ENCODE assay signal across 1 cellular context in genomic region chr1:6579374-6580118, GRCh38.
TF ChIP-seq lines count a peak whose summit lies in the region.

Gene ZBTB48, plus strand, starts transcription at chr1:6579994. Its CDS starts 616 bp downstream, at chr1:6580610.

TF ChIP-seq in HepG2, 621 proteins besides CTCF, POLR2A, EP300 and RAD21 (continued from another document and continues in another):
- TF ChIP-seq ELK4 (CRISPR knock-in tag; IDR thresholded peaks at IDR 0.05; ENCODE audit: borderline replicate concordance): no peak
- TF ChIP-seq ZNF501 (CRISPR knock-in tag; IDR thresholded peaks at IDR 0.05): peak; percentile 72; the same call in 1 of the 2 replicates
- TF ChIP-seq, protein P1, sequence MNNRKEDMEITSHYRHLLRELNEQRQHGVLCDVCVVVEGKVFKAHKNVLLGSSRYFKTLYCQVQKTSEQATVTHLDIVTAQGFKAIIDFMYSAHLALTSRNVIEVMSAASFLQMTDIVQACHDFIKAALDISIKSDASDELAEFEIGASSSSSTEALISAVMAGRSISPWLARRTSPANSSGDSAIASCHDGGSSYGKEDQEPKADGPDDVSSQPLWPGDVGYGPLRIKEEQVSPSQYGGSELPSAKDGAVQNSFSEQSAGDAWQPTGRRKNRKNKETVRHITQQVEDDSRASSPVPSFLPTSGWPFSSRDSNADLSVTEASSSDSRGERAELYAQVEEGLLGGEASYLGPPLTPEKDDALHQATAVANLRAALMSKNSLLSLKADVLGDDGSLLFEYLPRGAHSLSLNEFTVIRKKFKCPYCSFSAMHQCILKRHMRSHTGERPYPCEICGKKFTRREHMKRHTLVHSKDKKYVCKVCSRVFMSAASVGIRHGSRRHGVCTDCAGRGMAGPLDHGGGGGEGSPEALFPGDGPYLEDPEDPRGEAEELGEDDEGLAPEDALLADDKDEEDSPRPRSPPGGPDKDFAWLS (CRISPR knock-in tag; IDR thresholded peaks at IDR 0.05; ENCODE audit: borderline replicate concordance): no peak
- peak; percentile 70 for TF ChIP-seq PHF20 (CRISPR knock-in tag; IDR thresholded peaks at IDR 0.05)
- TF ChIP-seq TRIM24 (CRISPR knock-in tag; IDR thresholded peaks at IDR 0.05): no peak
- no peak for TF ChIP-seq TAF15 (IDR thresholded peaks at IDR 0.05; ENCODE audit: low read depth, low read length, poor library complexity, severe bottlenecking)
- TF ChIP-seq CREB1 (IDR thresholded peaks at IDR 0.05): peak; percentile 97
- TF ChIP-seq CREB1 (CRISPR knock-in tag; IDR thresholded peaks at IDR 0.05): peak; percentile 97
- TF ChIP-seq, protein P2, sequence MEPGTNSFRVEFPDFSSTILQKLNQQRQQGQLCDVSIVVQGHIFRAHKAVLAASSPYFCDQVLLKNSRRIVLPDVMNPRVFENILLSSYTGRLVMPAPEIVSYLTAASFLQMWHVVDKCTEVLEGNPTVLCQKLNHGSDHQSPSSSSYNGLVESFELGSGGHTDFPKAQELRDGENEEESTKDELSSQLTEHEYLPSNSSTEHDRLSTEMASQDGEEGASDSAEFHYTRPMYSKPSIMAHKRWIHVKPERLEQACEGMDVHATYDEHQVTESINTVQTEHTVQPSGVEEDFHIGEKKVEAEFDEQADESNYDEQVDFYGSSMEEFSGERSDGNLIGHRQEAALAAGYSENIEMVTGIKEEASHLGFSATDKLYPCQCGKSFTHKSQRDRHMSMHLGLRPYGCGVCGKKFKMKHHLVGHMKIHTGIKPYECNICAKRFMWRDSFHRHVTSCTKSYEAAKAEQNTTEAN (CRISPR knock-in tag; conservative IDR thresholded peaks at IDR 0.05): no peak
- no peak for TF ChIP-seq ZFP36 (IDR thresholded peaks at IDR 0.05; ENCODE audit: borderline replicate concordance, low read depth, low read length, partially characterized antibody)
- TF ChIP-seq DMTF1 (CRISPR knock-in tag; IDR thresholded peaks at IDR 0.05): no peak
- no peak for TF ChIP-seq RELA (CRISPR knock-in tag; IDR thresholded peaks at IDR 0.05)
- no peak for TF ChIP-seq MIER3 (CRISPR knock-in tag; IDR thresholded peaks at IDR 0.05; ENCODE audit: borderline replicate concordance)
- no peak for TF ChIP-seq MLLT10 (CRISPR knock-in tag; IDR thresholded peaks at IDR 0.05)
- no peak for TF ChIP-seq ZNF512B (CRISPR knock-in tag; IDR thresholded peaks at IDR 0.05; ENCODE audit: borderline replicate concordance)
- no peak for TF ChIP-seq MBD4 (IDR thresholded peaks at IDR 0.05; ENCODE audit: borderline replicate concordance, low read length)
- TF ChIP-seq, protein P3, sequence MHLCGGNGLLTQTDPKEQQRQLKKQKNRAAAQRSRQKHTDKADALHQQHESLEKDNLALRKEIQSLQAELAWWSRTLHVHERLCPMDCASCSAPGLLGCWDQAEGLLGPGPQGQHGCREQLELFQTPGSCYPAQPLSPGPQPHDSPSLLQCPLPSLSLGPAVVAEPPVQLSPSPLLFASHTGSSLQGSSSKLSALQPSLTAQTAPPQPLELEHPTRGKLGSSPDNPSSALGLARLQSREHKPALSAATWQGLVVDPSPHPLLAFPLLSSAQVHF (CRISPR knock-in tag; IDR thresholded peaks at IDR 0.05): no peak
- TF ChIP-seq, protein P4, sequence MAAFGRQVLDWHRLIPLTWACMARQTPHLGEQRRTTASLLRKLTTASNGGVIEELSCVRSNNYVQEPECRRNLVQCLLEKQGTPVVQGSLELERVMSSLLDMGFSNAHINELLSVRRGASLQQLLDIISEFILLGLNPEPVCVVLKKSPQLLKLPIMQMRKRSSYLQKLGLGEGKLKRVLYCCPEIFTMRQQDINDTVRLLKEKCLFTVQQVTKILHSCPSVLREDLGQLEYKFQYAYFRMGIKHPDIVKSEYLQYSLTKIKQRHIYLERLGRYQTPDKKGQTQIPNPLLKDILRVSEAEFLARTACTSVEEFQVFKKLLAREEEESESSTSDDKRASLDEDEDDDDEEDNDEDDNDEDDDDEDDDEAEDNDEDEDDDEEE (CRISPR knock-in tag; IDR thresholded peaks at IDR 0.05): no peak
- TF ChIP-seq NAIF1 (CRISPR knock-in tag; IDR thresholded peaks at IDR 0.05; ENCODE audit: borderline replicate concordance): no peak
- TF ChIP-seq SKIL (CRISPR knock-in tag; IDR thresholded peaks at IDR 0.05; ENCODE audit: borderline replicate concordance): no peak
- TF ChIP-seq, protein P5, sequence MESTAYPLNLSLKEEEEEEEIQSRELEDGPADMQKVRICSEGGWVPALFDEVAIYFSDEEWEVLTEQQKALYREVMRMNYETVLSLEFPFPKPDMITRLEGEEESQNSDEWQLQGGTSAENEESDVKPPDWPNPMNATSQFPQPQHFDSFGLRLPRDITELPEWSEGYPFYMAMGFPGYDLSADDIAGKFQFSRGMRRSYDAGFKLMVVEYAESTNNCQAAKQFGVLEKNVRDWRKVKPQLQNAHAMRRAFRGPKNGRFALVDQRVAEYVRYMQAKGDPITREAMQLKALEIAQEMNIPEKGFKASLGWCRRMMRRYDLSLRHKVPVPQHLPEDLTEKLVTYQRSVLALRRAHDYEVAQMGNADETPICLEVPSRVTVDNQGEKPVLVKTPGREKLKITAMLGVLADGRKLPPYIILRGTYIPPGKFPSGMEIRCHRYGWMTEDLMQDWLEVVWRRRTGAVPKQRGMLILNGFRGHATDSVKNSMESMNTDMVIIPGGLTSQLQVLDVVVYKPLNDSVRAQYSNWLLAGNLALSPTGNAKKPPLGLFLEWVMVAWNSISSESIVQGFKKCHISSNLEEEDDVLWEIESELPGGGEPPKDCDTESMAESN (CRISPR knock-in tag; conservative IDR thresholded peaks at IDR 0.05): no peak; the same call in 1 of the 2 replicates
- no peak for TF ChIP-seq ZNF260 (CRISPR knock-in tag; IDR thresholded peaks at IDR 0.05; ENCODE audit: borderline replicate concordance, low read depth)
- no peak for TF ChIP-seq ZSCAN9 (CRISPR knock-in tag; IDR thresholded peaks at IDR 0.05; ENCODE audit: borderline replicate concordance)
- no peak for TF ChIP-seq DPF2 (CRISPR knock-in tag; IDR thresholded peaks at IDR 0.05; ENCODE audit: borderline replicate concordance, low read depth)
- no peak for TF ChIP-seq ETS1 (CRISPR knock-in tag; IDR thresholded peaks at IDR 0.05)
- no peak for TF ChIP-seq PAX8 (CRISPR knock-in tag; IDR thresholded peaks at IDR 0.05; ENCODE audit: borderline replicate concordance)
- TF ChIP-seq ZNF44 (CRISPR knock-in tag; IDR thresholded peaks at IDR 0.05): no peak
- TF ChIP-seq TARDBP (CRISPR knock-in tag; IDR thresholded peaks at IDR 0.05): no peak
- no peak for TF ChIP-seq PRPF4 (IDR thresholded peaks at IDR 0.05; ENCODE audit: low read depth, low read length, poor library complexity, severe bottlenecking)
- no peak for TF ChIP-seq IRF2 (CRISPR knock-in tag; IDR thresholded peaks at IDR 0.05)
- TF ChIP-seq ZNF615 (CRISPR knock-in tag; IDR thresholded peaks at IDR 0.05; ENCODE audit: borderline replicate concordance): no peak
- TF ChIP-seq, protein P6, sequence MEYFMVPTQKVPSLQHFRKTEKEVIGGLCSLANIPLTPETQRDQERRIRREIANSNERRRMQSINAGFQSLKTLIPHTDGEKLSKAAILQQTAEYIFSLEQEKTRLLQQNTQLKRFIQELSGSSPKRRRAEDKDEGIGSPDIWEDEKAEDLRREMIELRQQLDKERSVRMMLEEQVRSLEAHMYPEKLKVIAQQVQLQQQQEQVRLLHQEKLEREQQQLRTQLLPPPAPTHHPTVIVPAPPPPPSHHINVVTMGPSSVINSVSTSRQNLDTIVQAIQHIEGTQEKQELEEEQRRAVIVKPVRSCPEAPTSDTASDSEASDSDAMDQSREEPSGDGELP (IDR thresholded peaks at IDR 0.05; ENCODE audit: borderline replicate concordance, low read depth): peak; percentile 27; the same call in 1 of the 2 replicates
- TF ChIP-seq SMAD3 (CRISPR knock-in tag; IDR thresholded peaks at IDR 0.05): no peak
- 0 out of 2 replicates have a peak, but pooled peaks have one; percentile 77 for TF ChIP-seq SIN3A (IDR thresholded peaks at IDR 0.05; ENCODE audit: borderline replicate concordance, low read depth, low read length)
- TF ChIP-seq ZMAT3 (CRISPR knock-in tag; conservative IDR thresholded peaks at IDR 0.05): no peak
- TF ChIP-seq TBL1XR1 (IDR thresholded peaks at IDR 0.05; ENCODE audit: borderline replicate concordance, low read length, partially characterized antibody): no peak
- TF ChIP-seq CSRNP1 (CRISPR knock-in tag; IDR thresholded peaks at IDR 0.05): no peak
- peak; percentile 92 for TF ChIP-seq RBFOX2 (IDR thresholded peaks at IDR 0.05; ENCODE audit: low read depth, low read length)
- no peak for TF ChIP-seq ISL2 (CRISPR knock-in tag; IDR thresholded peaks at IDR 0.05)
- no peak for TF ChIP-seq ZNF7 (CRISPR knock-in tag; IDR thresholded peaks at IDR 0.05)
- TF ChIP-seq ATAD3A (CRISPR knock-in tag; IDR thresholded peaks at IDR 0.05): no peak
